In genomic region chr10:7121154-7121797, GRCh38 we compare ENCODE assay signal across 8 cellular contexts.
DNase-seq lines count a peak whose midpoint lies in the region; ATAC-seq and TF ChIP-seq lines count a peak whose summit lies in the region.

No MANE protein-coding gene starts in this region.

- H3K27ac ChIP-seq in CD4-positive, CD25-positive, alpha-beta regulatory T cell (ENCODE audit: insufficient read depth, low read length, poor library complexity, severe bottlenecking), result no peak overlapping the region
- no peak overlapping the region for H3K27ac ChIP-seq in naive thymus-derived CD4-positive, alpha-beta T cell (ENCODE audit: low read depth, low read length)
- H3K27ac ChIP-seq in substantia nigra (ENCODE audit: low read depth, low read length, poor library complexity, severe bottlenecking), result no peak overlapping the region

- no peak overlapping the region for H3K4me3 ChIP-seq in CD4-positive, CD25-positive, alpha-beta regulatory T cell (ENCODE audit: low read depth, low read length)
- H3K4me3 ChIP-seq in NB4 (ENCODE audit: low read depth, low read length), result no peak overlapping the region
- no peak overlapping the region for H3K4me3 ChIP-seq in naive thymus-derived CD4-positive, alpha-beta T cell (ENCODE audit: low read length)

- H3K27me3 ChIP-seq in CD4-positive, CD25-positive, alpha-beta regulatory T cell (ENCODE audit: control insufficient read depth, insufficient read depth, low read length), result peaks cover 3% of the 10 kb centered on the region
- no peaks in the 10 kb centered on the region for H3K27me3 ChIP-seq in naive thymus-derived CD4-positive, alpha-beta T cell (ENCODE audit: control insufficient read depth in 2 of 2, insufficient read depth in 2 of 2, low read length in 2 of 2)

- CTCF ChIA-PET in naive thymus-derived CD4-positive, alpha-beta T cell (lab: Charles Lee), result interaction anchor here (0.6 to 2.0 kb wide), 17 partner anchors 10 to 566 kb away, joined by 3 to 22 read pairs (median 4); partner anchors contain the start of gene SFMBT2

- no peaks in the 10 kb centered on the region for H3K9me3 Mint-ChIP-seq in CD4-positive, CD25-positive, alpha-beta regulatory T cell
- no peaks in the 10 kb centered on the region for H3K9me3 Mint-ChIP-seq in effector memory CD8-positive, alpha-beta T cell
- peaks cover 0 to 3% (median 0%) of the 10 kb centered on the region in 11 donors for H3K9me3 Mint-ChIP-seq in naive thymus-derived CD4-positive, alpha-beta T cell

- TF ChIP-seq POLR2A in NB4 (IDR thresholded peaks at IDR 0.05; ENCODE audit: extremely low read depth, insufficient read length), result no peak

- H3K36me3 Mint-ChIP-seq in CD4-positive, CD25-positive, alpha-beta regulatory T cell, result no peaks in the 10 kb centered on the region
- no peaks in the 10 kb centered on the region for H3K36me3 Mint-ChIP-seq in effector memory CD8-positive, alpha-beta T cell (ENCODE audit: insufficient read depth)
- H3K36me3 Mint-ChIP-seq in naive thymus-derived CD4-positive, alpha-beta T cell, result no peaks in the 10 kb centered on the region

- H3K27ac Mint-ChIP-seq in CD4-positive, CD25-positive, alpha-beta regulatory T cell, result peak overlapping the region in 2 of 3 donors; percentile 86 to 90
- peak overlapping the region; percentile 86 to 96 for H3K27ac Mint-ChIP-seq in effector memory CD8-positive, alpha-beta T cell
- H3K27ac Mint-ChIP-seq in naive thymus-derived CD4-positive, alpha-beta T cell, result peak overlapping the region; percentile 36 to 97 (median 85)

- intact Hi-C loops in naive thymus-derived CD4-positive, alpha-beta T cell (cut with micrococcal nuclease), result loop anchor here (1.0 to 5.0 kb wide), 10 partner anchors 38 to 566 kb away; partner anchors contain the start of gene SFMBT2 (in 1 of the 2)

- no peaks in the 10 kb centered on the region for H3K36me3 ChIP-seq in CD4-positive, CD25-positive, alpha-beta regulatory T cell (ENCODE audit: control insufficient read depth, insufficient read depth, low read length)
- no peaks in the 10 kb centered on the region for H3K36me3 ChIP-seq in naive thymus-derived CD4-positive, alpha-beta T cell (ENCODE audit: control insufficient read depth in 2 of 3, insufficient read depth in 3 of 3, low read length in 3 of 3)

- no peaks in the 10 kb centered on the region for H3K9me3 ChIP-seq in CD4-positive, CD25-positive, alpha-beta regulatory T cell (ENCODE audit: control insufficient read depth in 2 of 2, low read length in 2 of 2)
- no peaks in the 10 kb centered on the region for H3K9me3 ChIP-seq in naive thymus-derived CD4-positive, alpha-beta T cell (ENCODE audit: control insufficient read depth in 2 of 3, low read length in 3 of 3)

- no peak overlapping the region for H3K4me3 Mint-ChIP-seq in CD4-positive, CD25-positive, alpha-beta regulatory T cell
- peak overlapping the region; percentile 43 to 44 for H3K4me3 Mint-ChIP-seq in effector memory CD8-positive, alpha-beta T cell
- peak overlapping the region in 1 of 10 donors; percentile 42 for H3K4me3 Mint-ChIP-seq in naive thymus-derived CD4-positive, alpha-beta T cell

- peaks cover 0 to 8% (median 6%) of the 10 kb centered on the region in 4 donors for H3K4me1 Mint-ChIP-seq in CD4-positive, CD25-positive, alpha-beta regulatory T cell
- H3K4me1 Mint-ChIP-seq in effector memory CD8-positive, alpha-beta T cell (ENCODE audit: low read depth in 2 of 2), result peaks cover 6 to 7% of the 10 kb centered on the region in 2 donors
- peaks cover 6 to 13% (median 8%) of the 10 kb centered on the region in 7 donors for H3K4me1 Mint-ChIP-seq in naive thymus-derived CD4-positive, alpha-beta T cell

- peak; percentile 27 to 72 (median 71) for DNase-seq in CD4-positive, CD25-positive, alpha-beta regulatory T cell
- DNase-seq in NB4 (ENCODE audit: low read depth) (peak; percentile 69), substantia nigra (lab: John Stamatoyannopoulos, UW) (peak in 40 of 49 donors; percentile 2 to 68 (median 36)), T1000 (lab: John Stamatoyannopoulos, UW) (no peak)
- DNase-seq in activated CD4-positive, alpha-beta T cell treated with anti-CD3 and anti-CD28 coated beads, Interleukin-2, amount 50 U/mL, for 4 hours, result peak; percentile 56 to 59
- DNase-seq in effector memory CD8-positive, alpha-beta T cell, result peak; percentile 63 to 75 (median 65)
- DNase-seq in naive thymus-derived CD4-positive, alpha-beta T cell, result peak; percentile 54 to 86 (median 79)

- peak; percentile 59 for TF ChIP-seq CTCF in NB4 (IDR thresholded peaks at IDR 0.05; ENCODE audit: low read depth, low read length)

- POLR2A ChIA-PET in naive thymus-derived CD4-positive, alpha-beta T cell (lab: Charles Lee), result interaction anchor here (0.5 to 0.7 kb wide), 2 partner anchors 272 to 294 kb away, joined by 3 to 4 read pairs; no protein-coding TSS in a partner anchor

- peaks cover 5% of the 10 kb centered on the region for H3K4me1 ChIP-seq in CD4-positive, CD25-positive, alpha-beta regulatory T cell (ENCODE audit: control insufficient read depth, insufficient read depth, low read length, poor library complexity, severe bottlenecking)
- H3K4me1 ChIP-seq in naive thymus-derived CD4-positive, alpha-beta T cell (ENCODE audit: control insufficient read depth in 2 of 2, insufficient read depth in 2 of 2, low read length in 2 of 2), result no peaks in the 10 kb centered on the region

- H3K27me3 Mint-ChIP-seq in CD4-positive, CD25-positive, alpha-beta regulatory T cell, result peaks cover 46% of the 10 kb centered on the region
- H3K27me3 Mint-ChIP-seq in effector memory CD8-positive, alpha-beta T cell, result peaks cover 0 to 8% of the 10 kb centered on the region in 2 donors
- H3K27me3 Mint-ChIP-seq in naive thymus-derived CD4-positive, alpha-beta T cell, result peaks cover 0 to 44% (median 0%) of the 10 kb centered on the region in 5 donors

- ATAC-seq in CD4-positive, CD25-positive, alpha-beta regulatory T cell (ENCODE audit: low read depth in 2 of 2), result peak; percentile 75 to 85
- ATAC-seq in GM19397 (IDR thresholded peaks at IDR 0.05; ENCODE audit: unreplicated experiment), result peak; percentile 58
- ATAC-seq in effector memory CD8-positive, alpha-beta T cell (replicated peaks), result peak; percentile 97
- ATAC-seq in naive thymus-derived CD4-positive, alpha-beta T cell, result peak; percentile 97

Comparison
In these comparisons a context has a peak if more than half of its experiments do, and no peak if none do; other contexts are left out.
1. H3K4me3 Mint-ChIP-seq: peak in effector memory CD8-positive, alpha-beta T cell (2 of 2); none in CD4-positive, CD25-positive, alpha-beta regulatory T cell (0 of 4).
2. Peak in every context shown above with its lines, with median percentiles within 50 percentile points of each other: ATAC-seq and H3K27ac Mint-ChIP-seq.